Comparison of ENCODE assay signal across 8 cellular contexts in the genomic region with DNA sequence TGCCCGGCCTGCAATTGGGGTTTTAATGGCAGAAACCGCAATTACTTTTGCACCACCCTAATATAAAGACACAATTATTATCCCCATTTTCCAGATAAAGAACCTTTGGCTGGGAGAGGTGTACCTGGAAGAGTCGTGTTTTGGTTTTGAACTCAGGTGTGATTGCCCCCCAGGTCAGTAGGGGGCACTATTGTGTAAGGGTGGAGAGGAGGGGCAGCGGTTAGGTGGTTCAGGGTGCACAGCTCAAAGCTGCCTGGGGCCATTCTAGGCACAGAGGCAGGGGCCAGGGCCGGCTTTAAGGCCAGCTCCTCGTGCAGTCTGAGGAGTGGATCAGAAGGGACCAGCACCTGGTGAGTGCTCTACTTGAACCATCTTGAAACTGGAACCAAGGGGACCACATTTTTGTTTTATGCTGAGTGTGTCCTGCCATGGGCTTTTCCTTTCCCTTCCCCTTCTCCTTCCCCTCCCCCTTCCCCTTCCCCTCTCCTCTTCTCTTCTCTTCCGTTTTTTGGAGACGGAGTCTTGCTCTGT. TPM values are rescaled to one million over a fixed set of nuclear protein-coding genes. Genes with fewer than 3 reads are reported as not detected.
A peak's percentile ranks its signal among the peaks of the same experiment; 100 is the strongest.
DNase-seq lines count a peak whose midpoint lies in the region; ATAC-seq and TF ChIP-seq lines count a peak whose summit lies in the region.

No MANE protein-coding gene starts in this region.

- no peak overlapping the region for H3K27ac ChIP-seq in ovary

- peak overlapping the region; percentile 44; the same call in 1 of the 2 replicates for H3K9ac ChIP-seq in ES-I3 (ENCODE audit: low read depth, low read length)

- 43 to 50% (median 48%) methylated on average over 8 of the region's 8 CpGs for WGBS in ovary, 3 donors

- TF ChIP-seq POLR2A in ovary (IDR thresholded peaks at IDR 0.05): no peak

- H3K9me3 ChIP-seq in ES-I3 (ENCODE audit: control insufficient read depth, insufficient read depth, low read length) (no peaks in the 10 kb centered on the region), ovary (no peaks in the 10 kb centered on the region)

- no peak for ATAC-seq in HG02571 (IDR thresholded peaks at IDR 0.05; ENCODE audit: unreplicated experiment)

- H3K36me3 ChIP-seq in ES-I3 (ENCODE audit: insufficient read depth, low read length) (no peaks in the 10 kb centered on the region), ovary (no peaks in the 10 kb centered on the region)

- no peaks in the 10 kb centered on the region for H3K27me3 ChIP-seq in ovary

- intact Hi-C loops in ovary (cut with DNase I): loop anchor here in 2 of 4 donors (5.0 kb wide), 2 partner anchors 36 to 46 kb away; no protein-coding TSS in a partner anchor

- peak; percentile 90 for TF ChIP-seq CTCF in LNCAP (IDR thresholded peaks at IDR 0.05)
- peak in 1 of 3 donors; percentile 17 for TF ChIP-seq CTCF in ovary (IDR thresholded peaks at IDR 0.05)

- DNase-seq in T follicular helper cell (ENCODE audit: low read depth): peak; percentile 69
- DNase-seq in amniotic epithelial cell (ENCODE audit: low read depth): peak; percentile 48
- peak; percentile 58 for DNase-seq in inferior parietal cortex (ENCODE audit: extremely low spot score)
- peak; percentile 60 for DNase-seq in stimulated activated CD8-positive, alpha-beta memory T cell treated with anti-CD3 and anti-CD28 coated beads, Interleukin-12 subunit alpha, Interleukin-12 subunit beta, amount 100 ng/mL, for 1 hour (ENCODE audit: low read depth)
- no peak for DNase-seq in ovary

- H3K4me3 ChIP-seq in ovary: no peak overlapping the region

- peaks cover 4% of the 10 kb centered on the region; the same call in 1 of the 2 replicates for H3K4me1 ChIP-seq in ES-I3 (ENCODE audit: insufficient read depth, low read length)
- H3K4me1 ChIP-seq in ovary (ENCODE audit: insufficient read depth): no peaks in the 10 kb centered on the region

- no peak for TF ChIP-seq EP300 in ovary (IDR thresholded peaks at IDR 0.05)

RNA-seq across cellular contexts. Expression of gene FCGRT, which starts 5.8 kb away (rescaled TPM):
- 100 to 1,000 TPM; 158 to 247 (median 238) TPM for total RNA-seq in ovary
- polyA plus RNA-seq in ovary: 100 to 1,000 TPM; 180 to 295 TPM

RNA-seq across cellular contexts. Expression of gene RPS11, which starts 10.4 kb away (rescaled TPM):
- over 10,000 TPM in 2 of 7 donors, 1,000 to 10,000 TPM in 5; 2,881 to 13,366 (median 4,211) TPM for total RNA-seq in ovary
- 1,000 to 10,000 TPM; 8,754 to 9,572 TPM for polyA plus RNA-seq in ovary

RNA-seq across cellular contexts. Expression of gene RPL13A, which starts 19.2 kb away (rescaled TPM):
- 1,000 to 10,000 TPM; 4,998 to 9,736 (median 6,664) TPM for total RNA-seq in ovary
- polyA plus RNA-seq in ovary: 1,000 to 10,000 TPM; 3,682 to 6,907 TPM

RNA-seq across cellular contexts. Expression of gene RCN3, which starts 21.2 kb away (rescaled TPM):
- 10 to 100 TPM; 26.4 to 54.8 (median 37.8) TPM for total RNA-seq in ovary
- polyA plus RNA-seq in ovary: 10 to 100 TPM; 13.6 to 37.5 TPM

RNA-seq across cellular contexts. Expression of gene FLT3LG, which starts 32.6 kb away (rescaled TPM):
- total RNA-seq in ovary: 10 to 100 TPM in 5 of 7 donors, 1 to 10 TPM in 2; 5.1 to 15.2 (median 12.2) TPM
- polyA plus RNA-seq in ovary: 10 to 100 TPM in 1 of 2 donors, 1 to 10 TPM in 1; 3.9 to 15.3 TPM

Comparison
In these comparisons a context has a peak if more than half of its experiments do, and no peak if none do; other contexts are left out.
1. DNase-seq: peak in T follicular helper cell (single experiment), amniotic epithelial cell (single experiment), inferior parietal cortex (single experiment) and stimulated activated CD8-positive, alpha-beta memory T cell treated with anti-CD3 and anti-CD28 coated beads, Interleukin-12 subunit alpha, Interleukin-12 subunit beta, amount 100 ng/mL, for 1 hour (single experiment); none in ovary (0 of 5).